8 cellular contexts compared by ENCODE assay signal in the genomic region with DNA sequence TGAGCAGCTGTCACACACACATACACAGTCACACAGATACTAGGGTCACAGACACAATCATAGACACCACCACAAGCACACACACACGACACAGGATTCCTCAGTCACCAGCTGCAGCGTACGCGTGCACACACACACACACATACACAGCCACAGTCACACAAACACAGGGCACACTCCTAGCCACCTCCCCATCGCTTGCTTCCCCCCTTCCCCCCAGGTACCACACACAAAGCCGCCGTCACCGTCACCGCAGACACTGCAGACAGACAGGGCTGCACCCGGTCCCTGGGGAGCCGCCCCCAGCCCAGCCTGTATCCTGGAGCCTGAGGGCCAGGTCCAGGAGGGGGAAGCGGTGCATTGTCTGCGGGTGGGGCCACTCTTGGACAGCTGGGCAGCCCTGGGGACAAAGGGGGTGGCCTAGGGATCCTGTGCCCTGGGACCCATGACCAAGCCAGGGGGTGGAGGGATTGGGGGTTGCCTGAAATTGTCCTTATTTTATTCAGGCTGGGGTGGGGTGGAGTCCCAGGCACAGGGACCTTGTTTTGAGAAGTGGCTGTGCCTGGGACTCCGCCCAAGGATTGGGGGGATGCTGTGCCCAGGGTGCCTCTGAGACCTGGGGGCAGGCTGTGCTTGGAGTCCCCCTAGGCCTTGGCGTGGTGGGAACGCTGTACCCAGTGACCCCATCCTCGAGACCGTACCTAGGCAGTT. TPM values are rescaled to one million over a fixed set of nuclear protein-coding genes. Genes with fewer than 3 reads are reported as not detected.
DNase-seq lines count a peak whose midpoint lies in the region; ATAC-seq and TF ChIP-seq lines count a peak whose summit lies in the region.

No MANE protein-coding gene starts in this region.

- peak overlapping the region; percentile 99 for H3K4me2 ChIP-seq in hepatocyte

- CTCF ChIA-PET in activated CD4-positive, alpha-beta T cell treated with anti-CD3 and anti-CD28 coated beads, Interleukin-2, amount 10 ng/mL, durations not matched to agents 7 days and 5 days (lab: Charles Lee): no interaction called here

- no peak overlapping the region for H2AFZ ChIP-seq in hepatocyte

- no peaks in the 10 kb centered on the region for H3K27me3 Mint-ChIP-seq in activated CD4-positive, alpha-beta T cell treated with anti-CD3 and anti-CD28 coated beads, Interleukin-2, amount 10 ng/mL, durations not matched to agents 7 days and 5 days
- no peaks in the 10 kb centered on the region for H3K27me3 Mint-ChIP-seq in stimulated activated naive CD8-positive, alpha-beta T cell treated with anti-CD3 and anti-CD28 coated beads, Interleukin-15, amount 100 ng/mL, for 72 hours

- no peak for TF ChIP-seq CTCF in WI38 (IDR thresholded peaks at IDR 0.05; ENCODE audit: low read depth, low read length)
- no peak for TF ChIP-seq CTCF in hepatocyte (IDR thresholded peaks at IDR 0.05; ENCODE audit: poor library complexity)

- no peaks in the 10 kb centered on the region for H3K27me3 ChIP-seq in hepatocyte

- no peaks in the 10 kb centered on the region for H4K20me1 ChIP-seq in hepatocyte (ENCODE audit: insufficient read depth, poor library complexity, severe bottlenecking)

- H3K9me3 Mint-ChIP-seq in activated CD4-positive, alpha-beta T cell treated with anti-CD3 and anti-CD28 coated beads, Interleukin-2, amount 10 ng/mL, durations not matched to agents 7 days and 5 days: no peaks in the 10 kb centered on the region
- no peaks in the 10 kb centered on the region for H3K9me3 Mint-ChIP-seq in stimulated activated naive CD8-positive, alpha-beta T cell treated with anti-CD3 and anti-CD28 coated beads, Interleukin-15, amount 100 ng/mL, for 72 hours

- H3K4me3 ChIP-seq in WI38 (ENCODE audit: low read depth, low read length) (peak overlapping the region; percentile 93), hepatocyte (peak overlapping the region; percentile 94)

- WGBS in hepatocyte (ENCODE audit: low lambda C conversion rate, missing lambda C conversion rate): 41% methylated on average over 18 of the region's 18 CpGs

- POLR2A ChIA-PET in activated CD4-positive, alpha-beta T cell treated with anti-CD3 and anti-CD28 coated beads, Interleukin-2, amount 10 ng/mL, durations not matched to agents 7 days and 5 days (lab: Charles Lee): no interaction called here

- peaks cover 25% of the 10 kb centered on the region for H3K79me2 ChIP-seq in hepatocyte

- H3K4me3 Mint-ChIP-seq in activated CD4-positive, alpha-beta T cell treated with anti-CD3 and anti-CD28 coated beads, Interleukin-2, amount 10 ng/mL, durations not matched to agents 7 days and 5 days: no peak overlapping the region
- H3K4me3 Mint-ChIP-seq in stimulated activated naive CD8-positive, alpha-beta T cell treated with anti-CD3 and anti-CD28 coated beads, Interleukin-15, amount 100 ng/mL, for 72 hours: peak overlapping the region; percentile 46 to 58

- H3K36me3 Mint-ChIP-seq in activated CD4-positive, alpha-beta T cell treated with anti-CD3 and anti-CD28 coated beads, Interleukin-2, amount 10 ng/mL, durations not matched to agents 7 days and 5 days (ENCODE audit: low read depth): peaks cover 1% of the 10 kb centered on the region

- no peak overlapping the region for H3K27ac Mint-ChIP-seq in activated CD4-positive, alpha-beta T cell treated with anti-CD3 and anti-CD28 coated beads, Interleukin-2, amount 10 ng/mL, durations not matched to agents 7 days and 5 days
- H3K27ac Mint-ChIP-seq in stimulated activated naive CD8-positive, alpha-beta T cell treated with anti-CD3 and anti-CD28 coated beads, Interleukin-15, amount 100 ng/mL, for 72 hours: no peak overlapping the region

- peak; percentile 16 for DNase-seq in activated CD4-positive, alpha-beta T cell treated with anti-CD3 and anti-CD28 coated beads, Interleukin-2, amount 10 ng/mL, durations not matched to agents 7 days and 5 days
- no peak for DNase-seq in activated CD4-positive, alpha-beta T cell treated with anti-CD3 and anti-CD28 coated beads, Interleukin-2, amount 50 U/mL, for 1 hour
- DNase-seq in hepatocyte (ENCODE audit: low spot score) (no peak), KG1 (lab: John Stamatoyannopoulos, UW) (no peak), glomerular visceral epithelial cell (ENCODE audit: extremely low spot score) (no peak)
- DNase-seq in stimulated activated naive CD8-positive, alpha-beta T cell treated with anti-CD3 and anti-CD28 coated beads, Interleukin-15, amount 100 ng/mL, for 72 hours: no peak

- ATAC-seq in stimulated activated naive CD8-positive, alpha-beta T cell treated with anti-CD3 and anti-CD28 coated beads, Interleukin-15, amount 100 ng/mL, for 72 hours: no peak
- no peak for ATAC-seq in HG03045 (IDR thresholded peaks at IDR 0.05; ENCODE audit: unreplicated experiment)

- H3K36me3 ChIP-seq in hepatocyte (replicated peaks; ENCODE audit: insufficient read depth, low read depth): no peaks in the 10 kb centered on the region

- H3K27ac ChIP-seq in hepatocyte: peak overlapping the region; percentile 76

- peaks cover 5% of the 10 kb centered on the region for H3K4me1 ChIP-seq in hepatocyte (ENCODE audit: insufficient read depth)

- no peaks in the 10 kb centered on the region for H3K9me3 ChIP-seq in hepatocyte (ENCODE audit: low read depth)

- no peaks in the 10 kb centered on the region for H3K9me2 ChIP-seq in hepatocyte (replicated peaks; ENCODE audit: insufficient read depth)

- peaks cover 3% of the 10 kb centered on the region for H3K4me1 Mint-ChIP-seq in activated CD4-positive, alpha-beta T cell treated with anti-CD3 and anti-CD28 coated beads, Interleukin-2, amount 10 ng/mL, durations not matched to agents 7 days and 5 days
- H3K4me1 Mint-ChIP-seq in stimulated activated naive CD8-positive, alpha-beta T cell treated with anti-CD3 and anti-CD28 coated beads, Interleukin-15, amount 100 ng/mL, for 72 hours: peaks cover 12% of the 10 kb centered on the region

RNA-seq across cellular contexts. Expression of a gene that starts 1.0 kb away (rescaled TPM):
- total RNA-seq in activated CD4-positive, alpha-beta T cell treated with anti-CD3 and anti-CD28 coated beads, Interleukin-2, amount 10 ng/mL, durations not matched to agents 7 days and 5 days: 1 to 10 TPM; 5.7 to 7.3 TPM
- 15.7 and 26.0 TPM in 2 replicates for total RNA-seq in hepatocyte
- polyA plus RNA-seq in hepatocyte: 31.3 and 32.1 TPM in 2 replicates

RNA-seq across cellular contexts. Expression of a gene that starts 27.2 kb away (rescaled TPM):
- 10 to 100 TPM; 23.4 to 33.5 TPM for total RNA-seq in activated CD4-positive, alpha-beta T cell treated with anti-CD3 and anti-CD28 coated beads, Interleukin-2, amount 10 ng/mL, durations not matched to agents 7 days and 5 days
- 46.2 and 49.2 TPM in 2 replicates for total RNA-seq in hepatocyte
- 40.2 and 40.7 TPM in 2 replicates for polyA plus RNA-seq in hepatocyte

RNA-seq across cellular contexts. Expression of a gene that starts 27.4 kb away (rescaled TPM):
- 1 to 10 TPM; 4.8 TPM for total RNA-seq in activated CD4-positive, alpha-beta T cell treated with anti-CD3 and anti-CD28 coated beads, Interleukin-2, amount 10 ng/mL, durations not matched to agents 7 days and 5 days
- 52.3 and 52.9 TPM in 2 replicates for total RNA-seq in hepatocyte
- 67.6 and 75.8 TPM in 2 replicates for polyA plus RNA-seq in hepatocyte
